In genomic region chr7:90892213-90892612, GRCh38 we compare ENCODE assay signal across 12 cellular contexts.
DNase-seq lines count a peak whose midpoint lies in the region; ATAC-seq and TF ChIP-seq lines count a peak whose summit lies in the region.
"Had no signal": no experiment of that assay in that cellular context is flagged by ENCODE, and none has a peak within 500 bp of the region (broad histone marks: within the 10 kb centered on the region; RNA-seq: fewer than 3 reads in every experiment).

No MANE protein-coding gene starts in this region.

- intact Hi-C loops in esophagus muscularis mucosa (cut with DNase I), result no loop called here
- intact Hi-C loops in ascending aorta (cut with DNase I), result no loop called here

- DNase-seq in retinal pigment epithelial cell (ENCODE audit: low read depth) (peak; percentile 11), SKM-1 (lab: John Stamatoyannopoulos, UW; ENCODE audit: unreplicated experiment) (no peak), esophagus muscularis mucosa (ENCODE audit: extremely low spot score) (no peak), Ammon's horn (ENCODE audit: low spot score) (no peak), ascending aorta (ENCODE audit: low spot score in 2 of 2) (no peak)
- DNase-seq: activated effector memory CD4-positive, alpha-beta T cell treated with Interleukin-2 at 50 U/mL for 16 hours; dermis blood vessel endothelial cell; DMS79 treated with DMSO at 0.1 percent for 48 hours had no signal

- no peak for TF ChIP-seq EP300 in esophagus muscularis mucosa (IDR thresholded peaks at IDR 0.05)

- no peak for TF ChIP-seq CTCF in retinal pigment epithelial cell (conservative IDR thresholded peaks at IDR 0.05; ENCODE audit: low read depth, low read length)
- no peak for TF ChIP-seq CTCF in esophagus muscularis mucosa (IDR thresholded peaks at IDR 0.05)
- no peak for TF ChIP-seq CTCF in ascending aorta (IDR thresholded peaks at IDR 0.05)

- H3K9me3 ChIP-seq in esophagus muscularis mucosa, result no peaks in the 10 kb centered on the region
- no peaks in the 10 kb centered on the region for H3K9me3 ChIP-seq in ascending aorta

- H3K27ac ChIP-seq in esophagus muscularis mucosa (replicated peaks in 1 of 4) (no peak overlapping the region), ascending aorta (no peak overlapping the region)

- H3K27me3 ChIP-seq in esophagus muscularis mucosa (no peaks in the 10 kb centered on the region), ascending aorta (no peaks in the 10 kb centered on the region)

- WGBS in esophagus muscularis mucosa, result 95% methylated on average over 2 of the region's 2 CpGs

- no peaks in the 10 kb centered on the region for H3K4me1 ChIP-seq in esophagus muscularis mucosa
- H3K4me1 ChIP-seq in ascending aorta, result peaks cover 0 to 6% of the 10 kb centered on the region in 2 donors

- H3K4me3 ChIP-seq in retinal pigment epithelial cell (ENCODE audit: low read length), result no peak overlapping the region
- no peak overlapping the region for H3K4me3 ChIP-seq in esophagus muscularis mucosa
- H3K4me3 ChIP-seq in ascending aorta, result no peak overlapping the region

- H3K36me3 ChIP-seq in esophagus muscularis mucosa, result no peaks in the 10 kb centered on the region
- no peaks in the 10 kb centered on the region for H3K36me3 ChIP-seq in ascending aorta

- ATAC-seq in GM19025 (IDR thresholded peaks at IDR 0.05; ENCODE audit: low read depth, unreplicated experiment) (peak; percentile 83), HG02642 (IDR thresholded peaks at IDR 0.05; ENCODE audit: poor library complexity, unreplicated experiment) (peak; percentile 89), HG03565 (IDR thresholded peaks at IDR 0.05; ENCODE audit: unreplicated experiment) (peak; percentile 76)
- ATAC-seq: HCT116 had no signal

- no peak for TF ChIP-seq POLR2A in esophagus muscularis mucosa (IDR thresholded peaks at IDR 0.05; ENCODE audit: low read depth)
